Comparison of ENCODE assay signal across 8 cellular contexts in genomic region chr12:47725893-47726292, GRCh38. TPM values are rescaled to one million over a fixed set of nuclear protein-coding genes. Genes with fewer than 3 reads are reported as not detected.
DNase-seq lines count a peak whose midpoint lies in the region; ATAC-seq and TF ChIP-seq lines count a peak whose summit lies in the region.

No MANE protein-coding gene starts in this region.

- no peak overlapping the region for H3K4me3 Mint-ChIP-seq in natural killer cell treated with Interleukin-12 subunit alpha and Interleukin-12 subunit beta and Interleukin-15 and Interleukin-18, amount 100 ng/mL, for 72 hours

- peak overlapping the region; percentile 79 for H2AK9ac ChIP-seq in IMR-90 (replicated peaks; ENCODE audit: low read depth, low read length, poor library complexity)

- peak overlapping the region; percentile 87 for H2AK5ac ChIP-seq in IMR-90 (ENCODE audit: low read depth, low read length)

- H3K14ac ChIP-seq in IMR-90 (replicated peaks; ENCODE audit: low read depth, low read length), result peak overlapping the region; percentile 86

- peaks cover 0 to 14% of the 10 kb centered on the region in 2 donors for H3K27me3 Mint-ChIP-seq in natural killer cell treated with Interleukin-12 subunit alpha and Interleukin-12 subunit beta and Interleukin-15 and Interleukin-18, amount 100 ng/mL, for 72 hours

- no TSS peak for BruUV-seq in IMR-90 (replicated peaks; lab: Mats Ljungman, UMichigan)

- peaks cover 23% of the 10 kb centered on the region for H3K4me1 ChIP-seq in IMR-90 (ENCODE audit: control insufficient read depth, insufficient read depth, low read length)

- no peaks in the 10 kb centered on the region for H3K9me3 Mint-ChIP-seq in natural killer cell treated with Interleukin-12 subunit alpha and Interleukin-12 subunit beta and Interleukin-15 and Interleukin-18, amount 100 ng/mL, for 72 hours

- peak overlapping the region; percentile 3 to 87; a peak in 3 of 4 replicates for H4K8ac ChIP-seq in IMR-90 (ENCODE audit: low read depth in 2 of 2, low read length in 2 of 2)

- no peaks in the 10 kb centered on the region for H3K9me3 ChIP-seq in IMR-90 (ENCODE audit: control insufficient read depth, insufficient read depth, low read length)

- H3K23ac ChIP-seq in IMR-90 (ENCODE audit: low read depth, low read length), result peak overlapping the region; percentile 49

- TF ChIP-seq CTCF in GM13977 (IDR thresholded peaks at IDR 0.05; ENCODE audit: extremely low read depth, insufficient read depth, missing control alignments) (no peak), IMR-90 (conservative IDR thresholded peaks at IDR 0.05; ENCODE audit: low read depth, low read length) (no peak), foreskin fibroblast (IDR thresholded peaks at IDR 0.05; ENCODE audit: low read depth, low read length) (no peak)

- DNase-seq in GM13977 (ENCODE audit: low spot score), result peak; percentile 69
- DNase-seq in IMR-90, result peak; percentile 89
- DNase-seq in foreskin fibroblast, result peak; percentile 81 to 91
- no peak for DNase-seq in mucosa of gallbladder (ENCODE audit: low spot score)
- no peak for DNase-seq in kidney tubule cell (ENCODE audit: low spot score)
- no peak for DNase-seq in activated CD4-positive, alpha-beta T cell treated with anti-CD3 and anti-CD28 coated beads, Interleukin-2, amount 50 U/mL, for 1 hour
- no peak for DNase-seq in natural killer cell treated with Interleukin-12 subunit alpha and Interleukin-12 subunit beta and Interleukin-15 and Interleukin-18, amount 100 ng/mL, for 72 hours (ENCODE audit: low spot score)

- H3K4ac ChIP-seq in IMR-90 (ENCODE audit: low read depth, low read length), result peak overlapping the region; percentile 75

- peaks cover 26 to 31% of the 10 kb centered on the region in 2 donors for H3K4me1 Mint-ChIP-seq in natural killer cell treated with Interleukin-12 subunit alpha and Interleukin-12 subunit beta and Interleukin-15 and Interleukin-18, amount 100 ng/mL, for 72 hours (ENCODE audit: low read depth in 2 of 2)

- dilution Hi-C loops in IMR-90 (cut with HindIII; ENCODE audit: low sequenced_read_pairs, unreplicated experiment), result no loop called here

- H3K9ac ChIP-seq in IMR-90 (ENCODE audit: low read depth, low read length), result no peak overlapping the region

- no peak overlapping the region for H3K56ac ChIP-seq in IMR-90 (ENCODE audit: extremely low read depth, insufficient read depth, low read length)

- WGBS in IMR-90 (ENCODE audit: extremely low coverage in 2 of 2, insufficient read length in 1 of 2), 2 experiments, result no CpG with 5 or more reads among the region's 5 CpGs

- H4K91ac ChIP-seq in IMR-90 (ENCODE audit: insufficient read depth, low read depth, low read length), result peak overlapping the region; percentile 59

- no peaks in the 10 kb centered on the region for H3K27me3 ChIP-seq in IMR-90 (ENCODE audit: control insufficient read depth, insufficient read depth, low read length)

- in situ Hi-C loops in GM13977 (cut with MboI; ENCODE audit: low pct_unique_long_range_greater_than_20kb, low sequenced_read_pairs, unreplicated experiment), result loop anchor here (25.0 kb wide), 1 partner anchor 436 kb away; the partner anchor contains the start of gene ASB8
- in situ Hi-C loops in IMR-90 (cut with MboI; ENCODE audit: low sequenced_read_pairs), result loop anchor here (10.0 kb wide), 1 partner anchor 419 kb away; no protein-coding TSS in a partner anchor

- TF ChIP-seq RAD21 in IMR-90 (IDR thresholded peaks at IDR 0.05; ENCODE audit: low read length), result no peak

- peak overlapping the region; percentile 24; the same call in 1 of the 2 replicates for H3K27ac ChIP-seq in IMR-90 (ENCODE audit: insufficient read depth, low read length)

- POLR2A ChIA-PET in IMR-90 (lab: Charles Lee; ENCODE audit: unreplicated experiment), result no interaction called here

- no peaks in the 10 kb centered on the region for H3K36me3 ChIP-seq in IMR-90 (ENCODE audit: control insufficient read depth, insufficient read depth, low read length)

- H3K4me2 ChIP-seq in IMR-90 (ENCODE audit: low read depth, low read length), result no peak overlapping the region

- H3K4me3 ChIP-seq in IMR-90 (ENCODE audit: insufficient read depth, low read depth, low read length), result no peak overlapping the region
- no peak overlapping the region for H3K4me3 ChIP-seq in foreskin fibroblast (ENCODE audit: low read depth in 1 of 2, low read length in 2 of 2)

- H2BK120ac ChIP-seq in IMR-90 (ENCODE audit: low read depth, low read length), result peak overlapping the region; percentile 84

- H4K5ac ChIP-seq in IMR-90 (ENCODE audit: low read depth, low read length), result peak overlapping the region; percentile 47

- peaks cover 25% of the 10 kb centered on the region for H3K9me1 ChIP-seq in IMR-90 (ENCODE audit: insufficient read depth, low read length)

- no peaks in the 10 kb centered on the region for H3K79me1 ChIP-seq in IMR-90 (ENCODE audit: low read depth in 1 of 2, low read length in 2 of 2)

- H3K36me3 Mint-ChIP-seq in natural killer cell treated with Interleukin-12 subunit alpha and Interleukin-12 subunit beta and Interleukin-15 and Interleukin-18, amount 100 ng/mL, for 72 hours, result no peaks in the 10 kb centered on the region

- peak overlapping the region; percentile 83 for H2AFZ ChIP-seq in IMR-90 (replicated peaks; ENCODE audit: low read length, poor library complexity)

- TF ChIP-seq POLR2A in IMR-90 (IDR thresholded peaks at IDR 0.05; ENCODE audit: low read depth, low read length), result no peak

- peak overlapping the region; percentile 69 for H2BK20ac ChIP-seq in IMR-90 (ENCODE audit: low read depth, low read length)

- H4K20me1 ChIP-seq in IMR-90 (ENCODE audit: insufficient read depth, low read length), result no peaks in the 10 kb centered on the region

- peak overlapping the region; percentile 34 for H2BK5ac ChIP-seq in IMR-90 (ENCODE audit: low read depth, low read length, poor library complexity, severe bottlenecking)

- intact Hi-C loops in IMR-90 (cut with micrococcal nuclease), result no loop called here

- peak; percentile 94 for ATAC-seq in GM21619 (IDR thresholded peaks at IDR 0.05; ENCODE audit: unreplicated experiment)
- ATAC-seq in IMR-90 (ENCODE audit: low read depth), result peak; percentile 89
- ATAC-seq in natural killer cell treated with Interleukin-12 subunit alpha and Interleukin-12 subunit beta and Interleukin-15 and Interleukin-18, amount 100 ng/mL, for 72 hours, result no peak

- peak overlapping the region; percentile 80 for H2BK15ac ChIP-seq in IMR-90 (ENCODE audit: low read depth, low read length)

- CTCF ChIA-PET in IMR-90 (lab: Yijun Ruan, JAX), result interaction anchor here (1.0 to 1.9 kb wide), 3 partner anchors 10 to 41 kb away, joined by 3 to 8 read pairs (median 7); no protein-coding TSS in a partner anchor

- H3K18ac ChIP-seq in IMR-90 (ENCODE audit: low read depth, low read length), result peak overlapping the region; percentile 68

- H3K27ac Mint-ChIP-seq in natural killer cell treated with Interleukin-12 subunit alpha and Interleukin-12 subunit beta and Interleukin-15 and Interleukin-18, amount 100 ng/mL, for 72 hours, result no peak overlapping the region

TF ChIP-seq in IMR-90, 13 proteins besides CTCF, POLR2A, EP300 and RAD21 (continues in another document):
- TF ChIP-seq FOS (IDR thresholded peaks at IDR 0.05; ENCODE audit: low read depth, low read length) (peak; percentile 42), MAZ (IDR thresholded peaks at IDR 0.05; ENCODE audit: borderline replicate concordance, low read depth, low read length) (peak; percentile 74; the same call in 1 of the 2 replicates), MXI1 (IDR thresholded peaks at IDR 0.05; ENCODE audit: borderline replicate concordance, low read depth, low read length) (peak; percentile 89; the same call in 1 of the 2 replicates), CHD1 (IDR thresholded peaks at IDR 0.05; ENCODE audit: low read depth, low read length) (no peak), CEBPB (IDR thresholded peaks at IDR 0.05; ENCODE audit: low read depth, low read length) (peak; percentile 58), USF2 (IDR thresholded peaks at IDR 0.05; ENCODE audit: low read depth, low read length) (no peak), MAFK (IDR thresholded peaks at IDR 0.05; ENCODE audit: low read depth, low read length) (no peak), RFX5 (IDR thresholded peaks at IDR 0.05; ENCODE audit: low read depth, low read length) (no peak)

RNA-seq across cellular contexts. Expression of gene ENDOU, which starts 0.6 kb away (rescaled TPM):
- total RNA-seq in IMR-90 (2012; rRNA removed), result under 0.01 TPM in 2 replicates
- 0.07 and 0.09 TPM in 2 replicates for polyA plus RNA-seq in IMR-90 (2012; rRNA removed)
- 0.03 TPM in 1 of 2 replicates, not detected in the other for polyA plus RNA-seq in IMR-90 (2012; cell fraction: cytosol; rRNA removed)
- 0.11 and 0.15 TPM in 2 replicates for polyA plus RNA-seq in IMR-90 (2012; cell fraction: nucleus; rRNA removed; ENCODE audit: low replicate concordance)
- total RNA-seq in mucosa of gallbladder, result not detected
- total RNA-seq in natural killer cell treated with Interleukin-12 subunit alpha and Interleukin-12 subunit beta and Interleukin-15 and Interleukin-18, amount 100 ng/mL, for 72 hours, result not detected

RNA-seq across cellular contexts. Expression of gene RPAP3, which starts 20.1 kb away (rescaled TPM):
- 10.6 and 20.0 TPM in 2 replicates for total RNA-seq in IMR-90 (2012; rRNA removed)
- 10.3 and 13.4 TPM in 2 replicates for polyA plus RNA-seq in IMR-90 (2012; rRNA removed)
- 0.77 and 1.2 TPM in 2 replicates for polyA plus RNA-seq in IMR-90 (2012; cell fraction: cytosol; rRNA removed)
- polyA plus RNA-seq in IMR-90 (2012; cell fraction: nucleus; rRNA removed; ENCODE audit: low replicate concordance), result 0.29 and 5.5 TPM in 2 replicates
- total RNA-seq in mucosa of gallbladder, result 20.2 TPM
- 10 to 100 TPM; 26.3 to 33.8 TPM for total RNA-seq in natural killer cell treated with Interleukin-12 subunit alpha and Interleukin-12 subunit beta and Interleukin-15 and Interleukin-18, amount 100 ng/mL, for 72 hours

RNA-seq across cellular contexts. Expression of gene RAPGEF3, which starts 32.8 kb away (rescaled TPM):
- 0.83 and 1.3 TPM in 2 replicates for total RNA-seq in IMR-90 (2012; rRNA removed)
- polyA plus RNA-seq in IMR-90 (2012; rRNA removed), result 2.0 and 2.9 TPM in 2 replicates
- 1.7 TPM in 2 replicates for polyA plus RNA-seq in IMR-90 (2012; cell fraction: cytosol; rRNA removed)
- 11.2 and 11.8 TPM in 2 replicates for polyA plus RNA-seq in IMR-90 (2012; cell fraction: nucleus; rRNA removed; ENCODE audit: low replicate concordance)
- total RNA-seq in mucosa of gallbladder, result 54.8 TPM
- total RNA-seq in natural killer cell treated with Interleukin-12 subunit alpha and Interleukin-12 subunit beta and Interleukin-15 and Interleukin-18, amount 100 ng/mL, for 72 hours, result under 1 TPM; 0.19 to 0.25 TPM

RNA-seq across cellular contexts. Expression of gene SLC48A1, which starts 47.1 kb away (rescaled TPM):
- total RNA-seq in IMR-90 (2012; rRNA removed) (4.4 and 4.8 TPM in 2 replicates), mucosa of gallbladder (73.1 TPM)
- 5.9 and 6.0 TPM in 2 replicates for polyA plus RNA-seq in IMR-90 (2012; rRNA removed)
- 4.1 and 10.3 TPM in 2 replicates for polyA plus RNA-seq in IMR-90 (2012; cell fraction: cytosol; rRNA removed)
- 10.0 and 10.3 TPM in 2 replicates for polyA plus RNA-seq in IMR-90 (2012; cell fraction: nucleus; rRNA removed; ENCODE audit: low replicate concordance)
- 1 to 10 TPM; 5.1 to 9.8 TPM for total RNA-seq in natural killer cell treated with Interleukin-12 subunit alpha and Interleukin-12 subunit beta and Interleukin-15 and Interleukin-18, amount 100 ng/mL, for 72 hours

Comparison
In these comparisons a context has a peak if more than half of its experiments do, and no peak if none do; other contexts are left out.
1. DNase-seq: peak in GM13977 (single experiment), IMR-90 (single experiment) and foreskin fibroblast (2 of 2); none in mucosa of gallbladder (single experiment), kidney tubule cell (single experiment), activated CD4-positive, alpha-beta T cell treated with anti-CD3 and anti-CD28 coated beads, Interleukin-2, amount 50 U/mL, for 1 hour (single experiment) and natural killer cell treated with Interleukin-12 subunit alpha and Interleukin-12 subunit beta and Interleukin-15 and Interleukin-18, amount 100 ng/mL, for 72 hours (single experiment).
2. ATAC-seq: peak in GM21619 (single experiment) and IMR-90 (single experiment); none in natural killer cell treated with Interleukin-12 subunit alpha and Interleukin-12 subunit beta and Interleukin-15 and Interleukin-18, amount 100 ng/mL, for 72 hours (0 of 2).
3. RNA of gene RAPGEF3, which starts 32.8 kb away (total RNA-seq): 54.8 TPM in mucosa of gallbladder (single experiment); 0.83 to 1.3 TPM in IMR-90 and 0.19 to 0.25 TPM in natural killer cell treated with Interleukin-12 subunit alpha and Interleukin-12 subunit beta and Interleukin-15 and Interleukin-18, amount 100 ng/mL, for 72 hours; every median in the first group is over 10 times any median in the second.